9 cellular contexts compared by ENCODE assay signal in genomic region chr18:21853020-21853419, GRCh38.
A peak's percentile ranks its signal among the peaks of the same experiment; 100 is the strongest.
DNase-seq lines count a peak whose midpoint lies in the region; ATAC-seq, FAIRE-seq and TF ChIP-seq lines count a peak whose summit lies in the region.
"Had no signal": no experiment of that assay in that cellular context is flagged by ENCODE, and none has a peak within 500 bp of the region (broad histone marks: within the 10 kb centered on the region; RNA-seq: fewer than 3 reads in every experiment).

No MANE protein-coding gene starts in this region.

- H3K27ac Mint-ChIP-seq in activated T-helper 17 cell treated with anti-CD3 and anti-CD28 coated beads, Interleukin-2, amount 50 U/mL, for 72 hours, result peak overlapping the region; percentile 9

- no peak for FAIRE-seq in frontal cortex (lab: Jason Lieb, UNC)
- FAIRE-seq: HepG2 had no signal

- no peak overlapping the region for H3K4me3 Mint-ChIP-seq in activated T-helper 17 cell treated with anti-CD3 and anti-CD28 coated beads, Interleukin-2, amount 50 U/mL, for 72 hours

- no peak overlapping the region for H3K27ac ChIP-seq in AG04450 (ENCODE audit: low read depth, low read length)

- H3K36me3 Mint-ChIP-seq in activated T-helper 17 cell treated with anti-CD3 and anti-CD28 coated beads, Interleukin-2, amount 50 U/mL, for 72 hours (ENCODE audit: low read depth), result peaks cover 77% of the 10 kb centered on the region

- POLR2A ChIA-PET in AG04450 (lab: Yijun Ruan, JAX), result no interaction called here

- TF ChIP-seq CTCF in AG04450 (IDR thresholded peaks at IDR 0.05; ENCODE audit: low read depth, low read length), result no peak

- ATAC-seq in GM19043 (IDR thresholded peaks at IDR 0.05; ENCODE audit: low read depth, unreplicated experiment) (peak; percentile 88), HG02973 (IDR thresholded peaks at IDR 0.05; ENCODE audit: unreplicated experiment) (peak; percentile 94)
- no peak for ATAC-seq in activated T-helper 17 cell treated with anti-CD3 and anti-CD28 coated beads, Interleukin-2, amount 50 U/mL, for 72 hours (replicated peaks)
- ATAC-seq: HepG2 had no signal

- no peaks in the 10 kb centered on the region for H3K27me3 Mint-ChIP-seq in activated T-helper 17 cell treated with anti-CD3 and anti-CD28 coated beads, Interleukin-2, amount 50 U/mL, for 72 hours

- CTCF ChIA-PET in AG04450 (lab: Charles Lee), result interaction anchor here (0.6 to 2.0 kb wide), 6 partner anchors 22 to 658 kb away, joined by 3 to 8 read pairs (median 3); partner anchors contain the start of gene ESCO1

- H3K4me1 Mint-ChIP-seq in activated T-helper 17 cell treated with anti-CD3 and anti-CD28 coated beads, Interleukin-2, amount 50 U/mL, for 72 hours, result peaks cover 6% of the 10 kb centered on the region

- DNase-seq in AG04450 (ENCODE audit: low read depth, low spot score) (peak; percentile 26), middle frontal gyrus (ENCODE audit: extremely low spot score, low spot score) (no peak), NCI-H2029 treated with DMSO at 0.1 percent for 48 hours (lab: John Stamatoyannopoulos, UW) (no peak), frontal cortex (ENCODE audit: low spot score in 2 of 2) (no peak), NCI-H1105 (lab: John Stamatoyannopoulos, UW) (no peak)

- no peaks in the 10 kb centered on the region for H3K9me3 ChIP-seq in AG04450 (ENCODE audit: control insufficient read depth, insufficient read depth, low read length)

- H3K9me3 Mint-ChIP-seq in activated T-helper 17 cell treated with anti-CD3 and anti-CD28 coated beads, Interleukin-2, amount 50 U/mL, for 72 hours, result no peaks in the 10 kb centered on the region

- H3K27me3 ChIP-seq in AG04450 (ENCODE audit: control insufficient read depth, insufficient read depth, low read length), result no peaks in the 10 kb centered on the region

- H3K4me3 ChIP-seq in AG04450 (ENCODE audit: low read depth, low read length), result no peak overlapping the region
